In genomic region chrX:15564981-15565579, GRCh38 we compare ENCODE assay signal across 9 cellular contexts. TPM values are rescaled to one million over a fixed set of nuclear protein-coding genes. Genes with fewer than 3 reads are reported as not detected.
DNase-seq lines count a peak whose midpoint lies in the region; ATAC-seq and TF ChIP-seq lines count a peak whose summit lies in the region.
"Had no signal": no experiment of that assay in that cellular context is flagged by ENCODE, and none has a peak within 500 bp of the region (broad histone marks: within the 10 kb centered on the region; RNA-seq: fewer than 3 reads in every experiment).

No MANE protein-coding gene starts in this region.

- peak; percentile 34 for DNase-seq in Caki2 (ENCODE audit: low read depth)
- DNase-seq in GM20000 (ENCODE audit: low spot score): peak; percentile 11
- peak; percentile 5 for DNase-seq in MV-4-11 (lab: John Stamatoyannopoulos, UW)
- peak; percentile 3 to 41 for DNase-seq in SJSA1 (ENCODE audit: low read depth in 1 of 2, low spot score in 2 of 2)
- peak; percentile 70 for DNase-seq in choroid plexus epithelial cell (ENCODE audit: low read depth)
- peak; percentile 71 for DNase-seq in kidney tubule cell (ENCODE audit: low spot score)
- peak; percentile 7 for DNase-seq in stimulated activated naive CD8-positive, alpha-beta T cell treated with anti-CD3 and anti-CD28 coated beads, Interleukin-15, Interleukin-2, amounts not matched to agents 100 U/mL and 50 U/mL, for 24 hours
- no peak for DNase-seq in mesenteric fat pad (ENCODE audit: low spot score)

- no peaks in the 10 kb centered on the region for H3K9me3 ChIP-seq in SJSA1 (replicated peaks)

- H3K4me3 ChIP-seq in SJSA1 (no peak overlapping the region), choroid plexus epithelial cell (ENCODE audit: low read depth, low read length) (no peak overlapping the region)

- no peak overlapping the region for H3K27ac ChIP-seq in SJSA1

- H3K27me3 ChIP-seq in SJSA1 (replicated peaks): no peaks in the 10 kb centered on the region

- no peaks in the 10 kb centered on the region for H3K4me1 ChIP-seq in SJSA1 (replicated peaks)

- no peak for ATAC-seq in stimulated activated naive CD8-positive, alpha-beta T cell treated with anti-CD3 and anti-CD28 coated beads, Interleukin-15, Interleukin-2, amounts not matched to agents 100 U/mL and 50 U/mL, for 24 hours

- H3K36me3 ChIP-seq in SJSA1: no peaks in the 10 kb centered on the region

- peak; percentile 25 for TF ChIP-seq CTCF in GM20000 (IDR thresholded peaks at IDR 0.05; ENCODE audit: extremely low read depth, missing control alignments)
- TF ChIP-seq CTCF in choroid plexus epithelial cell (conservative IDR thresholded peaks at IDR 0.05; ENCODE audit: low read depth, low read length): peak; percentile 76

- in situ Hi-C loops in Caki2 (cut with HindIII; ENCODE audit: low pct_unique_long_range_greater_than_20kb, low sequenced_read_pairs): no loop called here

RNA-seq across cellular contexts. Expression of gene ACE2, which starts 35.7 kb away (rescaled TPM):
- 0.06 TPM in 1 of 2 replicates, not detected in the other for total RNA-seq in Caki2 (2014; rRNA removed; shearing (Covaris generic); ENCODE audit: low replicate concordance)
- total RNA-seq in SJSA1 (2014; rRNA removed; shearing (Covaris generic)): 0.08 TPM in 1 of 2 replicates, not detected in the other
- 6.2 TPM for total RNA-seq in mesenteric fat pad
- total RNA-seq: natural killer cell treated with Interleukin-12 subunit alpha and Interleukin-12 subunit beta and Interleukin-15 and Interleukin-18, amount 100 ng/mL, for 72 hours had no signal
